Comparison of ENCODE assay signal across 8 cellular contexts in genomic region chr6:109008951-109009760, GRCh38.
DNase-seq lines count a peak whose midpoint lies in the region; FAIRE-seq and TF ChIP-seq lines count a peak whose summit lies in the region.

No MANE protein-coding gene starts in this region.

- H3F3A ChIP-seq in DOHH2 (ENCODE audit: control insufficient read depth, insufficient read depth) (peaks cover 12% of the 10 kb centered on the region), Loucy (ENCODE audit: low read depth) (no peaks in the 10 kb centered on the region)

- H3K14ac ChIP-seq in neuronal stem cell (ENCODE audit: low read length) = peak overlapping the region; percentile 82

- H4K20me1 ChIP-seq in DOHH2 (ENCODE audit: control insufficient read depth, insufficient read depth, low read depth, low read length) (no peaks in the 10 kb centered on the region), Loucy (ENCODE audit: insufficient read depth, low read length, poor library complexity, severe bottlenecking) (no peaks in the 10 kb centered on the region)

- H3K27ac ChIP-seq in DOHH2 (ENCODE audit: low read depth, low read length) (peak overlapping the region; percentile 16; the same call in 1 of the 2 replicates), SJCRH30 (peak overlapping the region; percentile 30; the same call in 1 of the 2 replicates), neuronal stem cell (replicated peaks; ENCODE audit: low read length) (peak overlapping the region; percentile 87)

- H3K4me3 ChIP-seq in DOHH2 (ENCODE audit: low read length) (peak overlapping the region; percentile 86), Loucy (ENCODE audit: low read length, poor library complexity, severe bottlenecking) (peak overlapping the region; percentile 97), SJCRH30 (peak overlapping the region; percentile 86), neuronal stem cell (ENCODE audit: low read length in 2 of 2) (peak overlapping the region; percentile 77 to 93)

- peak overlapping the region; percentile 99 for H3K18ac ChIP-seq in neuronal stem cell (ENCODE audit: low read length)

- no peak overlapping the region for H4K8ac ChIP-seq in neuronal stem cell (ENCODE audit: low read depth, low read length)

- peaks cover 3% of the 10 kb centered on the region for H3K79me1 ChIP-seq in neuronal stem cell (ENCODE audit: low read depth, low read length)

- peaks cover 47% of the 10 kb centered on the region for H3K4me1 ChIP-seq in DOHH2 (ENCODE audit: control insufficient read depth, low read length)
- H3K4me1 ChIP-seq in Loucy (ENCODE audit: insufficient read depth, low read length, poor library complexity, severe bottlenecking) = peaks cover 44% of the 10 kb centered on the region
- no peaks in the 10 kb centered on the region for H3K4me1 ChIP-seq in SJCRH30
- H3K4me1 ChIP-seq in neuronal stem cell (ENCODE audit: control insufficient read depth in 2 of 2, insufficient read depth in 1 of 2, low read depth in 1 of 2, low read length in 2 of 2) = peaks cover 0 to 1% of the 10 kb centered on the region in 2 donors

- peak overlapping the region; percentile 95 for H4K91ac ChIP-seq in neuronal stem cell (ENCODE audit: low read depth, low read length, poor library complexity)

- no CpG with 5 or more reads among the region's 89 CpGs for WGBS in neuronal stem cell (ENCODE audit: extremely low coverage in 2 of 2, insufficient read length in 2 of 2, insufficient replicate concordance in 1 of 2), 2 donors

- H2BK120ac ChIP-seq in neuronal stem cell (ENCODE audit: low read depth, low read length) = no peak overlapping the region

- peak overlapping the region; percentile 98 for H2BK12ac ChIP-seq in neuronal stem cell (ENCODE audit: low read length)

- no peaks in the 10 kb centered on the region; the same call in 1 of the 2 replicates for H3K79me2 ChIP-seq in DOHH2 (ENCODE audit: control insufficient read depth, low read length)
- peaks cover 45% of the 10 kb centered on the region for H3K79me2 ChIP-seq in Loucy (ENCODE audit: insufficient read depth, low read length)

- no peak for TF ChIP-seq CTCF in DOHH2 (IDR thresholded peaks at IDR 0.05; ENCODE audit: low read depth, low read length, poor library complexity, severe bottlenecking)
- no peak for TF ChIP-seq CTCF in Loucy (conservative IDR thresholded peaks at IDR 0.05; ENCODE audit: low read length)

- H2BK15ac ChIP-seq in neuronal stem cell (ENCODE audit: low read length) = peak overlapping the region; percentile 99

- H2AK5ac ChIP-seq in neuronal stem cell (ENCODE audit: low read depth, low read length) = peak overlapping the region; percentile 46

- peak; percentile 73 for TF ChIP-seq POLR2A in H54 (IDR thresholded peaks at IDR 0.05; ENCODE audit: low read depth, low read length)

- no peaks in the 10 kb centered on the region for H3K9me2 ChIP-seq in DOHH2 (replicated peaks; ENCODE audit: control insufficient read depth, low read length)
- no peaks in the 10 kb centered on the region for H3K9me2 ChIP-seq in Loucy (replicated peaks; ENCODE audit: low read depth, low read length)

- H3K9ac ChIP-seq in Loucy (ENCODE audit: low read depth, low read length, poor library complexity, severe bottlenecking) (peak overlapping the region; percentile 99), neuronal stem cell (ENCODE audit: low read depth, low read length, poor library complexity) (peak overlapping the region; percentile 90)

- H3K4ac ChIP-seq in neuronal stem cell (ENCODE audit: low read length) = no peak overlapping the region

- peak overlapping the region; percentile 93 for H2BK5ac ChIP-seq in neuronal stem cell (ENCODE audit: low read length)

- H3K23ac ChIP-seq in neuronal stem cell (ENCODE audit: low read depth, low read length, poor library complexity) = peak overlapping the region; percentile 95

- DNase-seq in H54 (ENCODE audit: insufficient read length, low spot score) (peak; percentile 64), SJCRH30 (peak; percentile 88 to 89), frontal cortex (ENCODE audit: low spot score in 2 of 2) (peak; percentile 81 to 83), neuronal stem cell (ENCODE audit: low spot score) (peak; percentile 89), stromal cell of bone marrow (ENCODE audit: low read depth) (peak; percentile 77)
- DNase-seq in activated naive CD4-positive, alpha-beta T cell treated with Interleukin-2 at 50 U/mL for 16 hours = peak; percentile 93

- H3K36me3 ChIP-seq in DOHH2 (ENCODE audit: control insufficient read depth, low read length) (no peaks in the 10 kb centered on the region), Loucy (ENCODE audit: insufficient read depth, low read length) (no peaks in the 10 kb centered on the region), SJCRH30 (no peaks in the 10 kb centered on the region), neuronal stem cell (replicated peaks in 1 of 2; ENCODE audit: control insufficient read depth in 2 of 2, insufficient read depth in 2 of 2, low read length in 2 of 2) (peaks cover 0 to 3% of the 10 kb centered on the region in 2 donors)

- FAIRE-seq in H54 (lab: Jason Lieb, UNC) = no peak
- FAIRE-seq in frontal cortex (lab: Jason Lieb, UNC) = no peak

- peak overlapping the region; percentile 89 for H3K4me2 ChIP-seq in DOHH2 (ENCODE audit: low read length)
- peak overlapping the region; percentile 88 for H3K4me2 ChIP-seq in Loucy (ENCODE audit: low read depth, low read length, poor library complexity, severe bottlenecking)
- H3K4me2 ChIP-seq in neuronal stem cell (ENCODE audit: insufficient read depth, low read length, poor library complexity, severe bottlenecking) = peak overlapping the region; percentile 69

- H2AFZ ChIP-seq in Loucy (ENCODE audit: low read length) (peak overlapping the region; percentile 69), neuronal stem cell (ENCODE audit: low read length) (peak overlapping the region; percentile 89)

- H3K9me3 ChIP-seq in DOHH2 (ENCODE audit: control insufficient read depth, insufficient read depth, low read length) = no peaks in the 10 kb centered on the region
- H3K9me3 ChIP-seq in Loucy (ENCODE audit: insufficient read depth, low read depth, low read length) = no peaks in the 10 kb centered on the region
- H3K9me3 ChIP-seq in SJCRH30 (replicated peaks) = no peaks in the 10 kb centered on the region
- H3K9me3 ChIP-seq in neuronal stem cell (replicated peaks in 1 of 2; ENCODE audit: control insufficient read depth in 2 of 2, insufficient read depth in 1 of 2, low read depth in 1 of 2, low read length in 2 of 2) = no peaks in the 10 kb centered on the region

- H3K27me3 ChIP-seq in DOHH2 (ENCODE audit: control insufficient read depth, low read length) = no peaks in the 10 kb centered on the region
- H3K27me3 ChIP-seq in Loucy (ENCODE audit: insufficient read depth, low read length, poor library complexity, severe bottlenecking) = peaks cover 3% of the 10 kb centered on the region
- no peaks in the 10 kb centered on the region for H3K27me3 ChIP-seq in SJCRH30
- H3K27me3 ChIP-seq in neuronal stem cell (ENCODE audit: control insufficient read depth in 3 of 3, insufficient read depth in 3 of 3, low read depth in 1 of 3, low read length in 3 of 3) = no peaks in the 10 kb centered on the region

Comparison
In these comparisons a context has a peak if more than half of its experiments do, and no peak if none do; other contexts are left out.
1. Peak in every context shown above with its lines: DNase-seq, H3K4me3 ChIP-seq and H3K27ac ChIP-seq.
2. H3K27ac ChIP-seq: peak in every context shown above with its lines; median percentile 87 in neuronal stem cell; 30 in SJCRH30; 16 in DOHH2.